8 cellular contexts compared by ENCODE assay signal in genomic region chr17:45132302-45132568, GRCh38. TPM values are rescaled to one million over a fixed set of nuclear protein-coding genes. Genes with fewer than 3 reads are reported as not detected.
DNase-seq lines count a peak whose midpoint lies in the region; ATAC-seq lines count a peak whose summit lies in the region.

A gene with protein sequence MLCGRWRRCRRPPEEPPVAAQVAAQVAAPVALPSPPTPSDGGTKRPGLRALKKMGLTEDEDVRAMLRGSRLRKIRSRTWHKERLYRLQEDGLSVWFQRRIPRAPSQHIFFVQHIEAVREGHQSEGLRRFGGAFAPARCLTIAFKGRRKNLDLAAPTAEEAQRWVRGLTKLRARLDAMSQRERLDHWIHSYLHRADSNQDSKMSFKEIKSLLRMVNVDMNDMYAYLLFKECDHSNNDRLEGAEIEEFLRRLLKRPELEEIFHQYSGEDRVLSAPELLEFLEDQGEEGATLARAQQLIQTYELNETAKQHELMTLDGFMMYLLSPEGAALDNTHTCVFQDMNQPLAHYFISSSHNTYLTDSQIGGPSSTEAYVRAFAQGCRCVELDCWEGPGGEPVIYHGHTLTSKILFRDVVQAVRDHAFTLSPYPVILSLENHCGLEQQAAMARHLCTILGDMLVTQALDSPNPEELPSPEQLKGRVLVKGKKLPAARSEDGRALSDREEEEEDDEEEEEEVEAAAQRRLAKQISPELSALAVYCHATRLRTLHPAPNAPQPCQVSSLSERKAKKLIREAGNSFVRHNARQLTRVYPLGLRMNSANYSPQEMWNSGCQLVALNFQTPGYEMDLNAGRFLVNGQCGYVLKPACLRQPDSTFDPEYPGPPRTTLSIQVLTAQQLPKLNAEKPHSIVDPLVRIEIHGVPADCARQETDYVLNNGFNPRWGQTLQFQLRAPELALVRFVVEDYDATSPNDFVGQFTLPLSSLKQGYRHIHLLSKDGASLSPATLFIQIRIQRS (minus strand): TSS chr17:45132515. CDS start chr17:45132410, 105 bp downstream.

- peak within 1 kb of the TSS; percentile 64 for H3K4me3 ChIP-seq in iPS-18a (ENCODE audit: low read length)

- no peak within 1 kb of the TSS for H3K27ac ChIP-seq in adipose tissue (ENCODE audit: low read depth, low read length)
- H3K27ac ChIP-seq in iPS-18a (ENCODE audit: low read length) = no peak within 1 kb of the TSS

- H3K27me3 ChIP-seq in iPS-18a (ENCODE audit: control insufficient read depth, insufficient read depth, low read length) = peaks cover 6% of the 10 kb centered on the region

- no peaks in the 10 kb centered on the region for H3K9me3 ChIP-seq in iPS-18a (ENCODE audit: control insufficient read depth, low read depth, low read length)

- peak within 1 kb of the TSS; percentile 87 for H3K4me3 Mint-ChIP-seq in activated T-cell treated with anti-CD3 and anti-CD28 coated beads, Interleukin-2, amount 50 U/mL, for 4 hours
- peak within 1 kb of the TSS; percentile 77 for H3K4me3 Mint-ChIP-seq in stimulated activated effector memory CD8-positive, alpha-beta T cell treated with anti-CD3 and anti-CD28 coated beads, Interleukin-12 subunit alpha, Interleukin-12 subunit beta, amount 100 ng/mL, for 72 hours

- peak within 1 kb of the TSS; percentile 48 for H3K27ac Mint-ChIP-seq in stimulated activated effector memory CD8-positive, alpha-beta T cell treated with anti-CD3 and anti-CD28 coated beads, Interleukin-12 subunit alpha, Interleukin-12 subunit beta, amount 100 ng/mL, for 72 hours

- no peak for DNase-seq in activated T-cell treated with anti-CD3 and anti-CD28 coated beads, Interleukin-2, amount 50 U/mL, for 4 hours
- DNase-seq in activated T-cell treated with anti-CD3 and anti-CD28 coated beads, Interleukin-2, amount 50 U/mL, for 1 hour = no peak
- no peak for DNase-seq in stimulated activated effector memory CD8-positive, alpha-beta T cell treated with anti-CD3 and anti-CD28 coated beads, Interleukin-12 subunit alpha, Interleukin-12 subunit beta, amount 100 ng/mL, for 72 hours (ENCODE audit: low spot score in 2 of 2)
- DNase-seq in left lobe of liver (ENCODE audit: low spot score) = no peak
- DNase-seq in NCI-H1694 treated with DMSO at 0.1 percent for 48 hours (lab: John Stamatoyannopoulos, UW) = no peak

- peaks cover 15% of the 10 kb centered on the region for H3K4me1 Mint-ChIP-seq in activated T-cell treated with anti-CD3 and anti-CD28 coated beads, Interleukin-2, amount 50 U/mL, for 4 hours (ENCODE audit: low read depth)
- H3K4me1 Mint-ChIP-seq in stimulated activated effector memory CD8-positive, alpha-beta T cell treated with anti-CD3 and anti-CD28 coated beads, Interleukin-12 subunit alpha, Interleukin-12 subunit beta, amount 100 ng/mL, for 72 hours = peaks cover 33% of the 10 kb centered on the region

- no peaks in the 10 kb centered on the region for H3K36me3 ChIP-seq in iPS-18a (ENCODE audit: control insufficient read depth, low read depth, low read length)

- 0 to 1% (median 1%) methylated on average over 11 to 38 of the region's 38 CpGs for WGBS in adipose tissue, 3 donors

- peaks cover 5% of the 10 kb centered on the region for H3K4me1 ChIP-seq in iPS-18a (ENCODE audit: control insufficient read depth, low read depth, low read length)

- no peaks in the 10 kb centered on the region for H3K9me3 Mint-ChIP-seq in activated T-cell treated with anti-CD3 and anti-CD28 coated beads, Interleukin-2, amount 50 U/mL, for 4 hours
- H3K9me3 Mint-ChIP-seq in stimulated activated effector memory CD8-positive, alpha-beta T cell treated with anti-CD3 and anti-CD28 coated beads, Interleukin-12 subunit alpha, Interleukin-12 subunit beta, amount 100 ng/mL, for 72 hours = no peaks in the 10 kb centered on the region

- no peaks in the 10 kb centered on the region for H3K27me3 Mint-ChIP-seq in activated T-cell treated with anti-CD3 and anti-CD28 coated beads, Interleukin-2, amount 50 U/mL, for 4 hours (ENCODE audit: low read depth)

- no peaks in the 10 kb centered on the region for H3K36me3 Mint-ChIP-seq in activated T-cell treated with anti-CD3 and anti-CD28 coated beads, Interleukin-2, amount 50 U/mL, for 4 hours (ENCODE audit: insufficient read depth)
- no peaks in the 10 kb centered on the region for H3K36me3 Mint-ChIP-seq in stimulated activated effector memory CD8-positive, alpha-beta T cell treated with anti-CD3 and anti-CD28 coated beads, Interleukin-12 subunit alpha, Interleukin-12 subunit beta, amount 100 ng/mL, for 72 hours

- H3K9ac ChIP-seq in iPS-18a (ENCODE audit: low read length) = peak within 1 kb of the TSS; percentile 25

- no peak for ATAC-seq in activated T-cell treated with anti-CD3 and anti-CD28 coated beads, Interleukin-2, amount 50 U/mL, for 4 hours
- peak; percentile 50 for ATAC-seq in stimulated activated effector memory CD8-positive, alpha-beta T cell treated with anti-CD3 and anti-CD28 coated beads, Interleukin-12 subunit alpha, Interleukin-12 subunit beta, amount 100 ng/mL, for 72 hours
- ATAC-seq in left lobe of liver (no peak), HG03025 (IDR thresholded peaks at IDR 0.05; ENCODE audit: low FRiP score, unreplicated experiment) (no peak)

RNA-seq across cellular contexts. Expression of the gene that starts here (rescaled TPM):
- 1 to 10 TPM; 3.5 to 5.5 (median 3.5) TPM for total RNA-seq in activated T-cell treated with anti-CD3 and anti-CD28 coated beads, Interleukin-2, amount 50 U/mL, for 4 hours
- 10 to 100 TPM in 2 of 3 donors, 1 to 10 TPM in 1; 6.9 to 49.7 (median 42.4) TPM for polyA plus RNA-seq in adipose tissue
- total RNA-seq in left lobe of liver = 3.4 TPM
